11 cellular contexts compared by ENCODE assay signal in the genomic region with DNA sequence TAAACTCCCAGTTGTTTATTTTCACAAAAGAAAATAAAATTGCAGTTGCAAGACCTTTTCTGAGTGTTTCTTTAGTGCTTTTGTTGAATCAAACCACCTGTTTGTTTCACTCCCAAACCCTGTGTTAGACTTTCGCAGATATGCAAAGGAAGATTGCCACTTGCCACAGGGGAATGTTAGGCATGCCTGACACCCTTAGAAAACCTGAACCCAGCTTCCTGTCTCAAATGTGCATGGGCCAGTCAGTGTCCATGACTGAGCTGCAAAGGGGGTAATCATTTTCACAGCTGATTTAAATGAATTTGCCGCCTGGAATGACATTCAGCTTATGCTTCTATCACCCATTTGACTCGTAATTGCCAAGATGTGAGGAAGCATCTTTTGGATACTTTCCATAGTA. TPM values are rescaled to one million over a fixed set of nuclear protein-coding genes. Genes with fewer than 3 reads are reported as not detected.
DNase-seq lines count a peak whose midpoint lies in the region; ATAC-seq and TF ChIP-seq lines count a peak whose summit lies in the region.
"Had no signal": no experiment of that assay in that cellular context is flagged by ENCODE, and none has a peak within 500 bp of the region (broad histone marks: within the 10 kb centered on the region; RNA-seq: fewer than 3 reads in every experiment).

No MANE protein-coding gene starts in this region.

- peaks cover 32% of the 10 kb centered on the region for H3K4me1 ChIP-seq in CD8-positive, alpha-beta T cell (ENCODE audit: insufficient read depth, low read length)

- no peak overlapping the region for H3K4me3 ChIP-seq in CD8-positive, alpha-beta T cell (ENCODE audit: low read depth, low read length)
- H3K4me3 ChIP-seq: SJSA1 had no signal

- no peaks in the 10 kb centered on the region for H3K9me3 ChIP-seq in CD8-positive, alpha-beta T cell (ENCODE audit: low read length)
- H3K9me3 ChIP-seq: SJSA1 had no signal

- POLR2A ChIA-PET in CD8-positive, alpha-beta T cell (lab: Charles Lee): interaction anchor here (0.5 to 4.8 kb wide), 4 partner anchors 10 to 184 kb away, joined by 4 to 54 read pairs (median 8); partner anchors contain the start of genes ELMOD3, RETSAT and TGOLN2

- H3K4me3 Mint-ChIP-seq in CD8-positive, alpha-beta T cell: peak overlapping the region; percentile 89
- peak overlapping the region in 3 of 4 donors; percentile 12 to 85 (median 49) for H3K4me3 Mint-ChIP-seq in IgD-negative memory B cell
- peak overlapping the region; percentile 81 for H3K4me3 Mint-ChIP-seq in memory B cell

- no peak for ATAC-seq in CD8-positive, alpha-beta T cell
- peak; percentile 53 for ATAC-seq in GM19467 (IDR thresholded peaks at IDR 0.05; ENCODE audit: unreplicated experiment)
- no peak for ATAC-seq in memory B cell (ENCODE audit: low read depth)
- no peak for ATAC-seq in HG03460 (IDR thresholded peaks at IDR 0.05; ENCODE audit: unreplicated experiment)
- ATAC-seq: sciatic nerve had no signal

- H3K36me3 Mint-ChIP-seq in CD8-positive, alpha-beta T cell: peaks cover 23% of the 10 kb centered on the region
- peaks cover 2% of the 10 kb centered on the region for H3K36me3 Mint-ChIP-seq in IgD-negative memory B cell
- H3K36me3 Mint-ChIP-seq in memory B cell: peaks cover 6% of the 10 kb centered on the region

- no peaks in the 10 kb centered on the region for H3K36me3 ChIP-seq in CD8-positive, alpha-beta T cell (ENCODE audit: insufficient read depth, low read length)

- peak overlapping the region; percentile 38 for H3K27ac ChIP-seq in CD8-positive, alpha-beta T cell (ENCODE audit: low read depth, low read length)
- H3K27ac ChIP-seq: SJSA1 had no signal

- no peak for DNase-seq in CD8-positive, alpha-beta T cell
- DNase-seq in memory B cell (ENCODE audit: low spot score in 2 of 2) (no peak), middle frontal gyrus (ENCODE audit: extremely low spot score, low spot score) (no peak), SKM-1 treated with dmso at 0.1 percent for 144 hours (lab: John Stamatoyannopoulos, UW; ENCODE audit: unreplicated experiment) (no peak), NCI-H510A (lab: John Stamatoyannopoulos, UW) (no peak)
- DNase-seq: NCI-H2081 treated with DMSO at 0.1 percent for 48 hours had no signal

- peak overlapping the region; percentile 97 for H3K27ac Mint-ChIP-seq in CD8-positive, alpha-beta T cell
- H3K27ac Mint-ChIP-seq in IgD-negative memory B cell (peak overlapping the region in 2 of 3 donors; percentile 89 to 90), memory B cell (peak overlapping the region; percentile 76)

- H3K27me3 ChIP-seq in CD8-positive, alpha-beta T cell (ENCODE audit: insufficient read depth, low read length): no peaks in the 10 kb centered on the region
- H3K27me3 ChIP-seq: SJSA1 had no signal

- no peaks in the 10 kb centered on the region for H3K27me3 Mint-ChIP-seq in CD8-positive, alpha-beta T cell (ENCODE audit: low read depth)
- peaks cover 1% of the 10 kb centered on the region for H3K27me3 Mint-ChIP-seq in IgD-negative memory B cell
- H3K27me3 Mint-ChIP-seq in memory B cell: peaks cover 3% of the 10 kb centered on the region

- intact Hi-C loops in CD8-positive, alpha-beta T cell (cut with DNase I, micrococcal nuclease): loop anchor here in 1 of 2 experiments (1.0 kb wide), 1 partner anchor 16 kb away; no protein-coding TSS in a partner anchor

- TF ChIP-seq CTCF in CD8-positive, alpha-beta T cell (IDR thresholded peaks at IDR 0.05): no peak

- H3K9me3 Mint-ChIP-seq in CD8-positive, alpha-beta T cell: no peaks in the 10 kb centered on the region
- no peaks in the 10 kb centered on the region for H3K9me3 Mint-ChIP-seq in IgD-negative memory B cell
- no peaks in the 10 kb centered on the region for H3K9me3 Mint-ChIP-seq in memory B cell

- peaks cover 50% of the 10 kb centered on the region for H3K4me1 Mint-ChIP-seq in CD8-positive, alpha-beta T cell (ENCODE audit: low read depth)
- H3K4me1 Mint-ChIP-seq in IgD-negative memory B cell (peaks cover 8 to 22% (median 14%) of the 10 kb centered on the region in 3 donors), memory B cell (peaks cover 28% of the 10 kb centered on the region)

- CTCF ChIA-PET in CD8-positive, alpha-beta T cell (lab: Charles Lee): interaction anchor here (1.3 to 16.6 kb wide), 3 partner anchors 10 to 109 kb away, joined by 4 to 136 read pairs (median 9); partner anchors contain the start of gene TGOLN2

RNA-seq across cellular contexts. Expression of gene TGOLN2, which starts 17.5 kb away (rescaled TPM):
- total RNA-seq in CD8-positive, alpha-beta T cell: 100 to 1,000 TPM; 127 to 128 TPM
- 86.7 TPM for polyA plus RNA-seq in IgD-negative memory B cell

RNA-seq across cellular contexts. Expression of gene RETSAT, which starts 44.0 kb away (rescaled TPM):
- 10 to 100 TPM; 19.0 to 19.6 TPM for total RNA-seq in CD8-positive, alpha-beta T cell
- 10.6 TPM for polyA plus RNA-seq in IgD-negative memory B cell

RNA-seq across cellular contexts. Expression of gene ELMOD3, which starts 44.2 kb away (rescaled TPM):
- total RNA-seq in CD8-positive, alpha-beta T cell: 10 to 100 TPM; 10.8 to 12.1 TPM
- polyA plus RNA-seq in IgD-negative memory B cell: 16.0 TPM
